24 cellular contexts compared by ENCODE assay signal in the genomic region with DNA sequence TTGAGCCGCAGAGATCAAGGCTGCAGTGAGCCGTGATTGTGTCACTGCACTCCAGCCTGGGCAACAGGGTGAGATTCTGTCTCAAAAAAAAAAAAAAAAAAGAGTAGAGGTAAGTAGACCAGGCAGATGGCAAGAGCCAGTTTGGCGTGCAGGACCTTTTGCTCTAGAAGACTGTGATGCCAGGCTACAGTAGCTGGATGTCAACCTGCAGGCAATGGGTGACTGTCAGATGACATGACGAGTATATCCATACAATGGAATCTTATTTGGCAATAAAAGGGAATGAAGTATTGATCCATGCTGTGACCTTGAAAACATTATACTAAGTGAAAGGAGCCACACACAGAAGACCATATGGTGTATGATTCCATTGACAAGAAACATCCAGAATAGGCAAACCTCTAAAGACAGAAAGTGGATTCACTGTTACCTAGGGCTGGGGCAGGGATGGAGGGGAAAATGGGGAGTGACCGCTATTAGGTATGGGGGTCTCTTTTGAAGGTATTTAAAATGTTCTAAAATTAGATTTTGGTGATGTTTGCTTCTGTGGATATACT. TPM values are rescaled to one million over a fixed set of nuclear protein-coding genes. Genes with fewer than 3 reads are reported as not detected.
"Had no signal": no experiment of that assay in that cellular context is flagged by ENCODE, and none has a peak within 500 bp of the region (broad histone marks: within the 10 kb centered on the region; RNA-seq: fewer than 3 reads in every experiment).

No MANE protein-coding gene starts in this region.

- H3K4me3 ChIP-seq: coronary artery, dorsolateral prefrontal cortex, esophagus squamous epithelium, gastrocnemius medialis, heart right ventricle, left lung, lower lobe of right lung, mucosa of descending colon had no signal

- H3K36me3 Mint-ChIP-seq: mesothelial cell of epicardium had no signal

- H3K36me3 ChIP-seq: esophagus squamous epithelium, gastrocnemius medialis, heart right ventricle, left lung, lower lobe of right lung had no signal

- H3K27ac ChIP-seq: coronary artery, dorsolateral prefrontal cortex, gastrocnemius medialis, heart right ventricle, left lung, lower lobe of right lung had no signal

- H3K4me1 Mint-ChIP-seq: mesothelial cell of epicardium had no signal

- H3K9me3 ChIP-seq: esophagus squamous epithelium, gastrocnemius medialis, heart right ventricle, left lung, lower lobe of right lung, mucosa of descending colon had no signal

- ATAC-seq: gastrocnemius medialis, heart right ventricle, left cardiac atrium, left lung, left ventricle myocardium superior, lower lobe of right lung, mucosa of descending colon had no signal

- H3K4me1 ChIP-seq: esophagus squamous epithelium, gastrocnemius medialis, heart right ventricle, left lung, lower lobe of right lung had no signal

- H3K27ac Mint-ChIP-seq: mesothelial cell of epicardium had no signal

- H3K9me3 Mint-ChIP-seq: mesothelial cell of epicardium had no signal

- H3K27me3 ChIP-seq: esophagus squamous epithelium, left lung had no signal

- H3K4me3 Mint-ChIP-seq: mesothelial cell of epicardium had no signal

- DNase-seq: dermis blood vessel endothelial cell; dorsolateral prefrontal cortex; effector CD4-positive, alpha-beta T cell; effector memory CD4-positive, alpha-beta T cell; esophagus squamous epithelium; foreskin fibroblast; foreskin melanocyte; gastrocnemius medialis; glutamatergic neuron; head of caudate nucleus; heart right ventricle; hippocampal formation; left cardiac atrium; left lung; left ventricle myocardium superior; lower lobe of right lung; mesenchymal stem cell; mucosa of descending colon had no signal

RNA-seq across cellular contexts. Expression of gene ACTG2, which starts 22.7 kb away (rescaled TPM):
- total RNA-seq: dermis blood vessel endothelial cell, endothelial cell of umbilical vein, epithelial cell of proximal tubule, lung microvascular endothelial cell had no signal
- polyA plus RNA-seq: endothelial cell of umbilical vein, keratinocyte had no signal
